Comparison of ENCODE assay signal across 11 cellular contexts in the genomic region with DNA sequence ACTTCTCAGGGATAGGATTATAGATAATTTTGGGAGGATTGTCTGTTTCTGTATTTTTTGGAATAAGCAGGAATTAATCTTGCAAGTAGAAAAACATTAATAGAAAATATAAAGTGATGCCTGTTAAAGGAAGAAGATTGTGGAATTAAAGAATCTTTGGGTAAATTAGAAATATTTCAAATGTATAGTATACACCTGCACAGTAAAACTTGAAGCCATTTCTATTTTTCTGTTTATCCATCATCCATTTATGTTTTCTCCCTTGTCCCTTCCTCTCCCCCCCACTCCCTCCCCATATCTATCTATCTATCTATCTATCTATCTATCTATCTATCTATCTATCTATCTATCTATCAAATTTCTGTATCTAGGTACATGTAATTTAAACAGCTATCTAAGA.
"Had no signal": no experiment of that assay in that cellular context is flagged by ENCODE, and none has a peak within 500 bp of the region (broad histone marks: within the 10 kb centered on the region; RNA-seq: fewer than 3 reads in every experiment).

No MANE protein-coding gene starts in this region.

- H3K4me3 ChIP-seq: GM23248, GM23338, HAP-1 had no signal

- H3K9me3 ChIP-seq: HAP-1 had no signal

- H3K4me1 Mint-ChIP-seq: H9 had no signal

- H3K27ac ChIP-seq: GM23248 had no signal

- H3K4me3 Mint-ChIP-seq: GM23338, H9, HFFc6 had no signal

- H3K9me3 Mint-ChIP-seq: GM23338, HFFc6 had no signal

- FAIRE-seq: H1, H54 had no signal

- H3K27ac Mint-ChIP-seq: GM23338, H9, HFFc6 had no signal

- H3K36me3 ChIP-seq: HAP-1 had no signal

- H3K4me1 ChIP-seq: HAP-1 had no signal

- H3K9ac ChIP-seq: GM23248 had no signal

- H3K4me2 ChIP-seq: GM23338 had no signal

- DNase-seq: GM23248, GOT3, H7, H9, HCEC 1CT, HFFc6 had no signal

- ATAC-seq: GM23338, HCT116 had no signal

- H2AFZ ChIP-seq: GM23248, GM23338 had no signal
